In the genomic region with DNA sequence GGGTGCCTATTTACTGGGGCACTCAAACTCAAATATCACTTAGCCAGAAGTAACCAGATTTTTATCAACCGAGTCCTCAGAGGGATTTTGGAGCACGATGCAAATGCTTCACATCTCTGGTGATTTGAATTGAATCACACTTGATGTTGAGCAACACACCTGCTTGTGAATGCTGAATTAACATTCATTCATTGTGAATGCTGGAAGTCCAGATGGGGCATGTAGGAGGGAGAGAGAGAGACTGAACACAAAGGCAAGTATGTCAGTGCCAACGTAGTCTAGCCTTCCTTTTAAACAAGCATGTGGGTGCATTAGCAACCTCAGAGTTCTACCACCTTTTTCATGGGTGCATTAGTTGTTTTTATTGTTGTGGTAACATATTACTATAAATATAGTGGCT, we compare ENCODE assay signal across 28 cellular contexts.
"Had no signal": no experiment of that assay in that cellular context is flagged by ENCODE, and none has a peak within 500 bp of the region (broad histone marks: within the 10 kb centered on the region; RNA-seq: fewer than 3 reads in every experiment).

No MANE protein-coding gene starts in this region.

- DNase-seq: activated CD4-positive, alpha-beta T cell treated with anti-CD3 and anti-CD28 coated beads for 48 hours; activated CD4-positive, alpha-beta T cell treated with anti-CD3 and anti-CD28 coated beads, Interleukin-2, amount 50 U/mL, for 48 hours; activated CD8-positive, alpha-beta memory T cell treated with anti-CD3 and anti-CD28 coated beads, Interleukin-2, amount 10 ng/mL, durations not matched to agents 7 days and 5 days; activated effector memory CD4-positive, alpha-beta T cell treated with Interleukin-2 at 50 U/mL for 16 hours; activated naive CD4-positive, alpha-beta T cell; activated T-cell treated with anti-CD3 and anti-CD28 coated beads, Interleukin-2, amount 50 U/mL, for 24 hours; amniotic stem cell; MG63; MV-4-11; NCI-H1092 treated with DMSO at 0.1 percent for 48 hours; NCI-H1417 treated with DMSO at 0.1 percent for 48 hours; NCI-H1694; NCI-H2029; NCI-H2107; NCI-H2171 treated with DMSO at 0.1 percent for 48 hours; NCI-H226; NCI-H510A; NCI-H526 treated with DMSO at 0.1 percent for 48 hours; NCI-H82; NK-92 treated with Interleukin-12 subunit alpha and Interleukin-12 subunit beta, amount 100 ng/mL, for 24 hours; Peyer's patch; SHP77 treated with DMSO at 0.1 percent for 48 hours had no signal

- H3K36me3 Mint-ChIP-seq: activated CD8-positive, alpha-beta memory T cell treated with anti-CD3 and anti-CD28 coated beads, Interleukin-2, amount 10 ng/mL, durations not matched to agents 7 days and 5 days; activated naive CD4-positive, alpha-beta T cell treated with anti-CD3 and anti-CD28 coated beads, Interleukin-2, amount 50 U/mL, for 24 hours; brain had no signal

- H3K4me3 ChIP-seq: MG63, Peyer's patch had no signal

- H3K27me3 Mint-ChIP-seq: activated CD8-positive, alpha-beta memory T cell treated with anti-CD3 and anti-CD28 coated beads, Interleukin-2, amount 10 ng/mL, durations not matched to agents 7 days and 5 days had no signal

- H3K9me3 ChIP-seq: MG63, Peyer's patch had no signal

- H3K36me3 ChIP-seq: MG63, Peyer's patch had no signal

- H3K9ac ChIP-seq: KMS-11 had no signal

- H3K4me1 Mint-ChIP-seq: activated CD8-positive, alpha-beta memory T cell treated with anti-CD3 and anti-CD28 coated beads, Interleukin-2, amount 10 ng/mL, durations not matched to agents 7 days and 5 days; activated naive CD4-positive, alpha-beta T cell treated with anti-CD3 and anti-CD28 coated beads, Interleukin-2, amount 50 U/mL, for 24 hours; brain had no signal

- H3K27ac ChIP-seq: KMS-11, Peyer's patch had no signal

- H3K4me1 ChIP-seq: Peyer's patch had no signal

- H3K4me2 ChIP-seq: KMS-11 had no signal

- ATAC-seq: activated CD4-positive, CD25-positive, alpha-beta regulatory T cell treated with anti-CD3 and anti-CD28 coated beads, Interleukin-2, amount 50 U/mL, for 24 hours; activated CD8-positive, alpha-beta memory T cell treated with anti-CD3 and anti-CD28 coated beads, Interleukin-2, amount 10 ng/mL, durations not matched to agents 7 days and 5 days had no signal

- H3K27ac Mint-ChIP-seq: activated CD8-positive, alpha-beta memory T cell treated with anti-CD3 and anti-CD28 coated beads, Interleukin-2, amount 10 ng/mL, durations not matched to agents 7 days and 5 days; activated naive CD4-positive, alpha-beta T cell treated with anti-CD3 and anti-CD28 coated beads, Interleukin-2, amount 50 U/mL, for 24 hours; activated T-cell treated with anti-CD3 and anti-CD28 coated beads, Interleukin-2, amount 50 U/mL, for 24 hours; activated T-helper 1 cell treated with anti-CD3 and anti-CD28 coated beads, Interleukin-12 subunit alpha, Interleukin-12 subunit beta, Interleukin-2, Interleukin-4 antibody, amounts not matched to agents 30 ng/mL and 10 ng/mL and 1 ng/mL, durations not matched to agents 14 hours and 24 hours and 36 hours; brain; T-helper 1 cell treated with Interleukin-12 subunit alpha and Interleukin-12 subunit beta and Interleukin-4 antibody, amounts not matched to agents 30 μg/mL and 1 μg/mL, for 36 hours had no signal

- H3K27me3 ChIP-seq: MG63, Peyer's patch had no signal

- H3K4me3 Mint-ChIP-seq: activated CD8-positive, alpha-beta memory T cell treated with anti-CD3 and anti-CD28 coated beads, Interleukin-2, amount 10 ng/mL, durations not matched to agents 7 days and 5 days; activated naive CD4-positive, alpha-beta T cell treated with anti-CD3 and anti-CD28 coated beads, Interleukin-2, amount 50 U/mL, for 24 hours; activated T-cell treated with anti-CD3 and anti-CD28 coated beads, Interleukin-2, amount 50 U/mL, for 24 hours; activated T-helper 1 cell treated with anti-CD3 and anti-CD28 coated beads, Interleukin-12 subunit alpha, Interleukin-12 subunit beta, Interleukin-2, Interleukin-4 antibody, amounts not matched to agents 30 ng/mL and 10 ng/mL and 1 ng/mL, durations not matched to agents 14 hours and 24 hours and 36 hours; brain; T-helper 1 cell treated with Interleukin-12 subunit alpha and Interleukin-12 subunit beta and Interleukin-4 antibody, amounts not matched to agents 30 μg/mL and 1 μg/mL, for 36 hours had no signal
